ENCODE assay signal across 2 cellular contexts in genomic region chr19:33720691-33721682, GRCh38.
TF ChIP-seq lines count a peak whose summit lies in the region.

No MANE protein-coding gene starts in this region.

TF ChIP-seq in SK-N-SH, 30 proteins besides CTCF, POLR2A, EP300 and RAD21:
- TF ChIP-seq EZH2phosphoT487 (IDR thresholded peaks at IDR 0.05; ENCODE audit: borderline replicate concordance, low read depth) (no peak), RFX5 (IDR thresholded peaks at IDR 0.05; ENCODE audit: low read length) (no peak), TEAD4 (IDR thresholded peaks at IDR 0.05; ENCODE audit: borderline replicate concordance, insufficient read depth) (no peak), RCOR1 (IDR thresholded peaks at IDR 0.05; ENCODE audit: low read length) (no peak), YY1 (IDR thresholded peaks at IDR 0.05; ENCODE audit: low read depth) (no peak), PBX3 (IDR thresholded peaks at IDR 0.05) (no peak), NFIC (IDR thresholded peaks at IDR 0.05; ENCODE audit: borderline replicate concordance) (no peak), IRF3 (IDR thresholded peaks at IDR 0.05; ENCODE audit: low read depth, low read length) (no peak), NRF1 (IDR thresholded peaks at IDR 0.05; ENCODE audit: low read depth, low read length) (no peak), FOXM1 (IDR thresholded peaks at IDR 0.05; ENCODE audit: low read depth) (no peak), USF2 (IDR thresholded peaks at IDR 0.05; ENCODE audit: borderline replicate concordance, low read depth, low read length) (no peak), MEF2A (IDR thresholded peaks at IDR 0.05; ENCODE audit: borderline replicate concordance, low read depth) (no peak), USF1 (IDR thresholded peaks at IDR 0.05; ENCODE audit: borderline replicate concordance, low read depth) (no peak), CHD2 (IDR thresholded peaks at IDR 0.05; ENCODE audit: low read length, partially characterized antibody) (no peak), FOXJ3 (CRISPR knock-in tag; IDR thresholded peaks at IDR 0.05) (no peak), TAF1 (IDR thresholded peaks at IDR 0.05; ENCODE audit: borderline replicate concordance, low read depth, low read length) (no peak), ZBTB33 (IDR thresholded peaks at IDR 0.05; ENCODE audit: borderline replicate concordance, low read depth) (no peak), GATA2 (CRISPR knock-in tag; IDR thresholded peaks at IDR 0.05) (no peak)

TF ChIP-seq in SK-N-SH treated with all-trans-retinoic acid at 6 μM for 48 hours, 23 proteins besides CTCF, POLR2A, EP300 and RAD21:
- no peak for TF ChIP-seq PATZ1 (CRISPR knock-in tag; IDR thresholded peaks at IDR 0.05; ENCODE audit: borderline replicate concordance)
- TF ChIP-seq GLIS3 (CRISPR knock-in tag; IDR thresholded peaks at IDR 0.05) = no peak
- TF ChIP-seq ZNF8 (CRISPR knock-in tag; IDR thresholded peaks at IDR 0.05) = no peak
- no peak for TF ChIP-seq CREB5 (CRISPR knock-in tag; IDR thresholded peaks at IDR 0.05; ENCODE audit: low read depth)
- TF ChIP-seq PPARA (CRISPR knock-in tag; IDR thresholded peaks at IDR 0.05; ENCODE audit: borderline replicate concordance) = no peak
- TF ChIP-seq TCF4 (CRISPR knock-in tag; IDR thresholded peaks at IDR 0.05; ENCODE audit: borderline replicate concordance) = no peak
- TF ChIP-seq POU6F1 (CRISPR knock-in tag; IDR thresholded peaks at IDR 0.05; ENCODE audit: borderline replicate concordance, low read depth) = no peak
- TF ChIP-seq CSRNP3 (CRISPR knock-in tag; IDR thresholded peaks at IDR 0.05) = no peak
- TF ChIP-seq TSHZ2 (CRISPR knock-in tag; IDR thresholded peaks at IDR 0.05) = no peak
- no peak for TF ChIP-seq CSDC2 (CRISPR knock-in tag; IDR thresholded peaks at IDR 0.05)
- no peak for TF ChIP-seq ARNTL (CRISPR knock-in tag; IDR thresholded peaks at IDR 0.05; ENCODE audit: borderline replicate concordance, low read depth)
- no peak for TF ChIP-seq TOX (CRISPR knock-in tag; IDR thresholded peaks at IDR 0.05; ENCODE audit: borderline replicate concordance)
- no peak for TF ChIP-seq ESRRG (CRISPR knock-in tag; IDR thresholded peaks at IDR 0.05)
- no peak for TF ChIP-seq ISL1 (CRISPR knock-in tag; IDR thresholded peaks at IDR 0.05)
- TF ChIP-seq SNAI2 (CRISPR knock-in tag; IDR thresholded peaks at IDR 0.05) = no peak
- TF ChIP-seq ZFP3 (CRISPR knock-in tag; IDR thresholded peaks at IDR 0.05) = no peak
- no peak for TF ChIP-seq ZC3H10 (CRISPR knock-in tag; IDR thresholded peaks at IDR 0.05)
- TF ChIP-seq BACH2 (CRISPR knock-in tag; IDR thresholded peaks at IDR 0.05; ENCODE audit: borderline replicate concordance) = no peak
